In genomic region chr1:12615166-12615915, GRCh38 we compare ENCODE assay signal across 8 cellular contexts. TPM values are rescaled to one million over a fixed set of nuclear protein-coding genes. Genes with fewer than 3 reads are reported as not detected.
A peak's percentile ranks its signal among the peaks of the same experiment; 100 is the strongest.
DNase-seq lines count a peak whose midpoint lies in the region; ATAC-seq lines count a peak whose summit lies in the region.

No MANE protein-coding gene starts in this region.

- peak overlapping the region; percentile 48 for H3K27ac ChIP-seq in adipose tissue (ENCODE audit: low read depth, low read length)
- H3K27ac ChIP-seq in layer of hippocampus (ENCODE audit: low read depth, low read length): peak overlapping the region; percentile 88
- H3K27ac ChIP-seq in temporal lobe (ENCODE audit: low read depth, low read length): peak overlapping the region; percentile 72

- H3K27ac Mint-ChIP-seq in activated CD4-positive, alpha-beta T cell treated with anti-CD3 and anti-CD28 coated beads for 36 hours: peak overlapping the region; percentile 80

- no peaks in the 10 kb centered on the region for H3K27me3 Mint-ChIP-seq in activated CD4-positive, alpha-beta T cell treated with anti-CD3 and anti-CD28 coated beads for 36 hours

- CTCF ChIA-PET in activated CD4-positive, alpha-beta T cell treated with anti-CD3 and anti-CD28 coated beads for 36 hours (lab: Charles Lee): interaction anchor here (0.6 to 6.5 kb wide), 8 partner anchors 12 to 591 kb away, joined by 3 to 68 read pairs (median 3); no protein-coding TSS in a partner anchor

- H3K9me3 Mint-ChIP-seq in activated CD4-positive, alpha-beta T cell treated with anti-CD3 and anti-CD28 coated beads for 36 hours (ENCODE audit: low read depth): no peaks in the 10 kb centered on the region

- H3K36me3 Mint-ChIP-seq in activated CD4-positive, alpha-beta T cell treated with anti-CD3 and anti-CD28 coated beads for 36 hours (ENCODE audit: low read depth): peaks cover 30% of the 10 kb centered on the region

- POLR2A ChIA-PET in activated CD4-positive, alpha-beta T cell treated with anti-CD3 and anti-CD28 coated beads for 36 hours (lab: Charles Lee): interaction anchor here (0.5 to 0.6 kb wide), 2 partner anchors 9 to 105 kb away, joined by 4 read pairs; no protein-coding TSS in a partner anchor

- peaks cover 6% of the 10 kb centered on the region for H3K27me3 ChIP-seq in layer of hippocampus (ENCODE audit: control insufficient read depth, insufficient read depth, low read length)

- peak overlapping the region; percentile 95 for H3K4me3 Mint-ChIP-seq in activated CD4-positive, alpha-beta T cell treated with anti-CD3 and anti-CD28 coated beads for 36 hours

- DNase-seq in activated CD4-positive, alpha-beta T cell treated with anti-CD3 and anti-CD28 coated beads for 36 hours: no peak
- DNase-seq in activated CD4-positive, alpha-beta T cell treated with anti-CD3 and anti-CD28 coated beads, Interleukin-2, amount 50 U/mL, for 48 hours: no peak
- DNase-seq in DMS153 (lab: John Stamatoyannopoulos, UW): no peak
- DNase-seq in stimulated activated CD4-positive, alpha-beta T cell treated with anti-CD3 and anti-CD28 coated beads, Interleukin-12 subunit alpha, Interleukin-12 subunit beta, amount 100 ng/mL, for 4 hours: no peak

- H3K4me1 Mint-ChIP-seq in activated CD4-positive, alpha-beta T cell treated with anti-CD3 and anti-CD28 coated beads for 36 hours: peaks cover 59% of the 10 kb centered on the region

- intact Hi-C loops in activated CD4-positive, alpha-beta T cell treated with anti-CD3 and anti-CD28 coated beads for 36 hours (cut with DNase I, micrococcal nuclease): loop anchor here (5.0 kb wide), 3 partner anchors 318 to 548 kb away; partner anchors contain the start of gene VPS13D (in 1 of the 2)

- 10 to 25% (median 22%) methylated on average over 13 of the region's 13 CpGs for WGBS in adipose tissue, 3 donors

- no peak for ATAC-seq in activated CD4-positive, alpha-beta T cell treated with anti-CD3 and anti-CD28 coated beads for 36 hours
- no peak for ATAC-seq in GM18861 (IDR thresholded peaks at IDR 0.05; ENCODE audit: unreplicated experiment)

RNA-seq across cellular contexts. Expression of gene DHRS3, which starts 2.7 kb away (rescaled TPM):
- total RNA-seq in activated CD4-positive, alpha-beta T cell treated with anti-CD3 and anti-CD28 coated beads for 36 hours: 10 to 100 TPM; 33.3 to 34.6 TPM
- polyA plus RNA-seq in adipose tissue: 100 to 1,000 TPM in 1 of 3 donors, 10 to 100 TPM in 2; 92.1 to 173 (median 96.7) TPM
- total RNA-seq in temporal lobe: 6.9 TPM

RNA-seq across cellular contexts. Expression of gene AADACL4, which starts 28.5 kb away (rescaled TPM):
- not detected for total RNA-seq in activated CD4-positive, alpha-beta T cell treated with anti-CD3 and anti-CD28 coated beads for 36 hours
- polyA plus RNA-seq in adipose tissue: 1 to 10 TPM in 1 of 3 donors, not detected in 2; 1.2 TPM
- total RNA-seq in temporal lobe: not detected
